Comparison of ENCODE assay signal across 8 cellular contexts in genomic region chr13:40666905-40667621, GRCh38. TPM values are rescaled to one million over a fixed set of nuclear protein-coding genes. Genes with fewer than 3 reads are reported as not detected.
DNase-seq lines count a peak whose midpoint lies in the region; ATAC-seq and TF ChIP-seq lines count a peak whose summit lies in the region.

No MANE protein-coding gene starts in this region.

- H3K36me3 Mint-ChIP-seq in central memory CD8-positive, alpha-beta T cell (ENCODE audit: insufficient read depth): peaks cover 21% of the 10 kb centered on the region

- no peaks in the 10 kb centered on the region for H3K9me3 Mint-ChIP-seq in central memory CD8-positive, alpha-beta T cell

- H3K4me1 Mint-ChIP-seq in central memory CD8-positive, alpha-beta T cell: peaks cover 33% of the 10 kb centered on the region

- peak overlapping the region; percentile 88 for H3K27ac Mint-ChIP-seq in central memory CD8-positive, alpha-beta T cell (ENCODE audit: low read depth)

- no peaks in the 10 kb centered on the region for H3K27me3 Mint-ChIP-seq in central memory CD8-positive, alpha-beta T cell

- DNase-seq in NCI-H748 (lab: John Stamatoyannopoulos, UW; ENCODE audit: unreplicated experiment) (peak; percentile 71), NCI-H748 treated with DMSO at 0.1 percent for 48 hours (lab: John Stamatoyannopoulos, UW) (no peak), left kidney (ENCODE audit: low read depth, low spot score) (peak; percentile 83), cerebellum (ENCODE audit: low spot score) (no peak)
- no peak for DNase-seq in central memory CD8-positive, alpha-beta T cell (ENCODE audit: low spot score in 2 of 2)
- peak; percentile 52 for DNase-seq in stimulated activated CD8-positive, alpha-beta memory T cell treated with anti-CD3 and anti-CD28 coated beads, Interleukin-4, amount 100 ng/mL, for 48 hours

- ATAC-seq in HG02885 (IDR thresholded peaks at IDR 0.05; ENCODE audit: poor library complexity, unreplicated experiment): peak; percentile 21
- ATAC-seq in SK-N-SH treated with all-trans-retinoic acid at 6 μM for 48 hours: peak; percentile 59
- peak; percentile 4 for ATAC-seq in central memory CD8-positive, alpha-beta T cell (replicated peaks; ENCODE audit: extremely low read depth, poor library complexity, severe bottlenecking)

- H3K4me3 Mint-ChIP-seq in central memory CD8-positive, alpha-beta T cell: peak overlapping the region; percentile 94

TF ChIP-seq in SK-N-SH treated with all-trans-retinoic acid at 6 μM for 48 hours, 23 proteins besides CTCF, POLR2A, EP300 and RAD21:
- TF ChIP-seq ISL1 (CRISPR knock-in tag; IDR thresholded peaks at IDR 0.05): no peak
- no peak for TF ChIP-seq ZNF565 (CRISPR knock-in tag; conservative IDR thresholded peaks at IDR 0.05; ENCODE audit: low read depth)
- TF ChIP-seq POU6F1 (CRISPR knock-in tag; IDR thresholded peaks at IDR 0.05; ENCODE audit: borderline replicate concordance, low read depth): no peak
- no peak for TF ChIP-seq CSDC2 (CRISPR knock-in tag; IDR thresholded peaks at IDR 0.05)
- no peak for TF ChIP-seq ZFP3 (CRISPR knock-in tag; IDR thresholded peaks at IDR 0.05)
- no peak for TF ChIP-seq ZNF70 (CRISPR knock-in tag; IDR thresholded peaks at IDR 0.05)
- no peak for TF ChIP-seq GLIS3 (CRISPR knock-in tag; IDR thresholded peaks at IDR 0.05)
- TF ChIP-seq PATZ1 (CRISPR knock-in tag; IDR thresholded peaks at IDR 0.05; ENCODE audit: borderline replicate concordance): no peak
- TF ChIP-seq RARB (CRISPR knock-in tag; IDR thresholded peaks at IDR 0.05): no peak
- TF ChIP-seq TCF4 (CRISPR knock-in tag; IDR thresholded peaks at IDR 0.05; ENCODE audit: borderline replicate concordance): no peak
- no peak for TF ChIP-seq CSRNP3 (CRISPR knock-in tag; IDR thresholded peaks at IDR 0.05)
- TF ChIP-seq ZC3H10 (CRISPR knock-in tag; IDR thresholded peaks at IDR 0.05): no peak
- TF ChIP-seq CREB5 (CRISPR knock-in tag; IDR thresholded peaks at IDR 0.05; ENCODE audit: low read depth): no peak
- TF ChIP-seq TSHZ2 (CRISPR knock-in tag; IDR thresholded peaks at IDR 0.05): no peak
- TF ChIP-seq PPARA (CRISPR knock-in tag; IDR thresholded peaks at IDR 0.05; ENCODE audit: borderline replicate concordance): no peak
- TF ChIP-seq ARNTL (CRISPR knock-in tag; IDR thresholded peaks at IDR 0.05; ENCODE audit: borderline replicate concordance, low read depth): no peak
- no peak for TF ChIP-seq ESRRG (CRISPR knock-in tag; IDR thresholded peaks at IDR 0.05)
- TF ChIP-seq ZFP30 (CRISPR knock-in tag; IDR thresholded peaks at IDR 0.05): no peak
- no peak for TF ChIP-seq SNAI2 (CRISPR knock-in tag; IDR thresholded peaks at IDR 0.05)

RNA-seq across cellular contexts. Expression of gene FOXO1, which starts 0.6 kb away (rescaled TPM):
- 5.7 TPM for total RNA-seq in cerebellum

Comparison
In these comparisons a context has a peak if more than half of its experiments do, and no peak if none do; other contexts are left out.
1. DNase-seq: peak in NCI-H748 (single experiment), left kidney (single experiment) and stimulated activated CD8-positive, alpha-beta memory T cell treated with anti-CD3 and anti-CD28 coated beads, Interleukin-4, amount 100 ng/mL, for 48 hours (single experiment); none in NCI-H748 treated with DMSO at 0.1 percent for 48 hours (single experiment), central memory CD8-positive, alpha-beta T cell (0 of 2) and cerebellum (single experiment).
2. ATAC-seq: peak in every context shown above with its lines; median percentile 59 in SK-N-SH treated with all-trans-retinoic acid at 6 μM for 48 hours; 21 in HG02885; 4 in central memory CD8-positive, alpha-beta T cell.